1 cellular context compared by ENCODE assay signal in the genomic region with DNA sequence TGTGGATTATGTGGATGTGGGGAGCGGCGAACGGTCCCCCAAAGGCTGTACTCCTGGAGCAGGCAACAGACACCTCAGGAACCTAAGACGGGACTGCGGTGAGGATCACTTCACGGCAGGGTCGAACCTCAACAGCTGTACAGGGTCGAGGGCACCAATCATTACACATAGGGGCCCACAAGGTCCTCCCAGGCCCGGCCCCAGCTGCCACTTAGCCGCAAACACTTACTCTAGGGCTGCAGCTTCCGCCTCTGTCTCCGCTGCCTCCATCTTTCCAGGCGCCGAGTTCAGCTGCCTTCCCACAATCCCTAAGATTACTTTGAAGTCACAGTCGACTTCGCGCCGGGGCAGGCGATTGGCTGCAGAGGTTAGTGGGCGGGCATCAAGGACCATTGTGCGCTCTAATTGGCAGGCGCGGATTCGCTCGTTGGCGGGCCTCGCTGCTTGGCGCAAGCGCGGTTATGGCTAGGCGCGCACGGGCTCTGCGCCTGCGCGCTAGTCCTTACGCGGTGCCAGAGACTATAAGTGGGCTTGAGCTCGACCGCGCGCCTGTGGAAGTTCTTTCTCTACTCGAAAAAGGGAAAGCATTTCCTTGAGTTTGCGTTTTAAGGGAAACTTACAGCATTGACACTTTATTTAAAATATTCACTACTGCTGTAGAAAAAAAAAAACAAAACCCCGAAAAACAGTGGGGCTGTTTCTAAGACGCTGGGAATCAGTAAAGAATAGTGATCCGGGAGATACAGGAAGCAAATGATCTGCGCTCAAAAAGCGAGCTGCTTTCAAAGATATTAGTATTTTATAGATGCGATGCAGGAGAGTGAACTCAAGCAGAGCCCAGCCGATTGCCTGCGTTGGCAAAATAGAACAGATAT.
TF ChIP-seq lines count a peak whose summit lies in the region.

Gene ZWINT, minus strand, starts transcription at position 293 of the 875 bp plus-strand sequence. Its CDS starts 23 bp downstream, at position 270.

TF ChIP-seq in A549, 52 proteins besides CTCF, POLR2A, EP300 and RAD21 (continued from another document):
- no peak for TF ChIP-seq REST (IDR thresholded peaks at IDR 0.05)
- peak; percentile 29; the same call in 1 of the 2 replicates for TF ChIP-seq PHF8 (IDR thresholded peaks at IDR 0.05; ENCODE audit: borderline replicate concordance, low read depth)
- TF ChIP-seq FOSL2 (IDR thresholded peaks at IDR 0.05) = no peak
- no peak for TF ChIP-seq FOSL2 (CRISPR knock-in tag; IDR thresholded peaks at IDR 0.05)
- peak; percentile 49 for TF ChIP-seq MAX (IDR thresholded peaks at IDR 0.05)
- TF ChIP-seq, protein P1, sequence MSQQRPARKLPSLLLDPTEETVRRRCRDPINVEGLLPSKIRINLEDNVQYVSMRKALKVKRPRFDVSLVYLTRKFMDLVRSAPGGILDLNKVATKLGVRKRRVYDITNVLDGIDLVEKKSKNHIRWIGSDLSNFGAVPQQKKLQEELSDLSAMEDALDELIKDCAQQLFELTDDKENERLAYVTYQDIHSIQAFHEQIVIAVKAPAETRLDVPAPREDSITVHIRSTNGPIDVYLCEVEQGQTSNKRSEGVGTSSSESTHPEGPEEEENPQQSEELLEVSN (IDR thresholded peaks at IDR 0.05; ENCODE audit: borderline replicate concordance, low read depth) = 0 out of 2 replicates have a peak, but pooled peaks have one; percentile 23
- no peak; the same call in 1 of the 2 replicates for TF ChIP-seq RFX5 (IDR thresholded peaks at IDR 0.05)
- no peak for TF ChIP-seq TP53 (CRISPR knock-in tag; IDR thresholded peaks at IDR 0.05)
- no peak for TF ChIP-seq POLR2AphosphoS2 (conservative IDR thresholded peaks at IDR 0.05; ENCODE audit: low read length)
